ENCODE assay signal across 1 cellular context in the genomic region with DNA sequence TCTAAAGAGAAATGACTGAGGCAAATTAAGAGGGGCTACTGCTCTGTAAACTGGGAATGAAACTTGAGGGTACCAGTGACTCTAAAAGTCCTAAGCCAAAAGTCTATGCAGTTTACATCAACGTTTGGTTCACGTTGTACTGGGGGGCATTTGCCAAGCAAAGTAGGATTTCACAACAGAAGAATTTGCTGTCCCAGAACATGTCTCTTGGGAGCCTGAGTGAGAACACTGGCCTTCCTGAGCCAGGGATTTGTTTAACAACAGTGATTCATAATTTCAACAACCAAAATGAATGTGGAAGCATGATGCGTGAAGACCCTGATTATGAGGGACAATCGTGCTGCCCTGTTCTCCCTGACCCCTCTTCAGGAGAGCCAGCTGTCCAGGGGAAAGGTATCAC.
TF ChIP-seq lines count a peak whose summit lies in the region.

No MANE protein-coding gene starts in this region.

TF ChIP-seq in H1, 55 proteins besides CTCF, POLR2A, EP300 and RAD21:
- TF ChIP-seq TBP (IDR thresholded peaks at IDR 0.05; ENCODE audit: low read depth, low read length) = no peak
- TF ChIP-seq BRCA1 (IDR thresholded peaks at IDR 0.05; ENCODE audit: low read depth, low read length) = no peak
TF ChIP-seq in H1: peak in this region for 0.
